Comparison of ENCODE assay signal across 9 cellular contexts in the genomic region with DNA sequence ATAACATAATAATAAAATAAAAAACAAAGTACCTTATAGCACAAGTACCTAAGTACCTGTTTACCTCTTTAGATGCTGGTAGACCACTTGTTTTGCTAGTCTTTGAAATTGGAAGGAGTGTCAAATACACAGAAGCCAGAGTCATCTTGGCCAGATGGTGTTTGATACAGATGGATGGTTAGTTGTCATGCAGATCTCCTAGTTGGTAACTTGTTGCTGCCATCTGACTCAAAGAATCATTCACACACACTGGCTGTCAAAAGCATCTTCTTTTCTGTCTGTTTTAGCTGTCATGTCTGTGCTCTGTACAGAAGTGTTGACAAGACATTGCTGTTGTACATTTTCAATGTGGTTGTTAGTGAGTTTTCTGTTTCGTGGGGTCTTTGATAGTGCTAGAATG. TPM values are rescaled to one million over a fixed set of nuclear protein-coding genes. Genes with fewer than 3 reads are reported as not detected.
DNase-seq lines count a peak whose midpoint lies in the region; ATAC-seq, FAIRE-seq and TF ChIP-seq lines count a peak whose summit lies in the region.
"Had no signal": no experiment of that assay in that cellular context is flagged by ENCODE, and none has a peak within 500 bp of the region (broad histone marks: within the 10 kb centered on the region; RNA-seq: fewer than 3 reads in every experiment).

No MANE protein-coding gene starts in this region.

- H3K36me3 ChIP-seq in right lobe of liver = peaks cover 0 to 26% (median 4%) of the 10 kb centered on the region in 4 donors

- ATAC-seq in HG02981 (IDR thresholded peaks at IDR 0.05; ENCODE audit: unreplicated experiment) (peak; percentile 86), right lobe of liver (no peak)

- peaks cover 0 to 12% (median 0%) of the 10 kb centered on the region in 4 donors for H3K4me1 ChIP-seq in right lobe of liver

- H3K4me1 Mint-ChIP-seq in CD14-positive monocyte = peaks cover 31% of the 10 kb centered on the region
- peaks cover 27% of the 10 kb centered on the region for H3K4me1 Mint-ChIP-seq in T-helper 2 cell treated with Interferon-gamma antibody and Interleukin-4, amounts not matched to agents 5 μg/mL and 100 μg/mL, for 36 hours (ENCODE audit: low read depth)

- peaks cover 35 to 53% of the 10 kb centered on the region in 2 donors for H3K36me3 Mint-ChIP-seq in CD14-positive monocyte
- peaks cover 58% of the 10 kb centered on the region for H3K36me3 Mint-ChIP-seq in T-helper 2 cell treated with Interferon-gamma antibody and Interleukin-4, amounts not matched to agents 5 μg/mL and 100 μg/mL, for 36 hours (ENCODE audit: low read depth)

- 57% methylated on average over 1 of the region's 1 CpG for WGBS in right lobe of liver (ENCODE audit: insufficient coverage, low coverage, low lambda C conversion rate, missing lambda C conversion rate)

- H3K4me3 ChIP-seq in right lobe of liver = no peak overlapping the region

- DNase-seq in CD14-positive monocyte (ENCODE audit: low spot score) (no peak), GM19239 (ENCODE audit: insufficient read length, low spot score) (no peak), caudate nucleus (lab: John Stamatoyannopoulos, UW) (no peak), NCI-H226 (no peak), right lobe of liver (no peak), AG08395 (ENCODE audit: low spot score) (no peak)
- no peak for DNase-seq in T-helper 2 cell treated with Interferon-gamma antibody and Interleukin-4, amounts not matched to agents 5 μg/mL and 100 μg/mL, for 36 hours (ENCODE audit: low spot score)
- DNase-seq: activated CD8-positive, alpha-beta memory T cell treated with anti-CD3 and anti-CD28 coated beads, Interleukin-2, amount 50 U/mL, for 4 hours had no signal

- no peak overlapping the region for H3K4me3 Mint-ChIP-seq in CD14-positive monocyte
- H3K4me3 Mint-ChIP-seq in T-helper 2 cell treated with Interferon-gamma antibody and Interleukin-4, amounts not matched to agents 5 μg/mL and 100 μg/mL, for 36 hours = peak overlapping the region; percentile 36

- intact Hi-C loops in CD14-positive monocyte (cut with micrococcal nuclease) (no loop called here), right lobe of liver (cut with DNase I) (no loop called here)

- H3K9me3 ChIP-seq in right lobe of liver = no peaks in the 10 kb centered on the region

- TF ChIP-seq CTCF in CD14-positive monocyte (IDR thresholded peaks at IDR 0.05) (no peak), right lobe of liver (IDR thresholded peaks at IDR 0.05) (no peak)

- H3K27ac Mint-ChIP-seq in CD14-positive monocyte = peak overlapping the region in 6 of 7 donors; percentile 49 to 87 (median 70)
- peak overlapping the region; percentile 50 for H3K27ac Mint-ChIP-seq in T-helper 2 cell treated with Interferon-gamma antibody and Interleukin-4, amounts not matched to agents 5 μg/mL and 100 μg/mL, for 36 hours

- TF ChIP-seq POLR2A in right lobe of liver (IDR thresholded peaks at IDR 0.05) = no peak

- no peaks in the 10 kb centered on the region for H3K27me3 ChIP-seq in right lobe of liver

- no peak overlapping the region for H3K27ac ChIP-seq in caudate nucleus (ENCODE audit: low read depth, low read length)
- no peak overlapping the region for H3K27ac ChIP-seq in right lobe of liver

- peak; percentile 92 for FAIRE-seq in GM19239 (lab: Jason Lieb, UNC)

- H3K27me3 Mint-ChIP-seq in CD14-positive monocyte (ENCODE audit: low read depth in 3 of 3) = no peaks in the 10 kb centered on the region
- H3K27me3 Mint-ChIP-seq in T-helper 2 cell treated with Interferon-gamma antibody and Interleukin-4, amounts not matched to agents 5 μg/mL and 100 μg/mL, for 36 hours (ENCODE audit: low read depth) = no peaks in the 10 kb centered on the region

- H3K9me3 Mint-ChIP-seq in CD14-positive monocyte = no peaks in the 10 kb centered on the region
- H3K9me3 Mint-ChIP-seq in T-helper 2 cell treated with Interferon-gamma antibody and Interleukin-4, amounts not matched to agents 5 μg/mL and 100 μg/mL, for 36 hours = peaks cover 5% of the 10 kb centered on the region

RNA-seq across cellular contexts. Expression of gene TANK, which starts 39.7 kb away (rescaled TPM):
- 10 to 100 TPM; 72.7 to 91.7 TPM for polyA plus RNA-seq in CD14-positive monocyte
- 10 to 100 TPM; 25.4 to 46.4 (median 36.0) TPM for total RNA-seq in right lobe of liver
